Comparison of ENCODE assay signal across 1 cellular context in genomic region chr20:33657704-33658095, GRCh38.
TF ChIP-seq lines count a peak whose summit lies in the region.

No MANE protein-coding gene starts in this region.

TF ChIP-seq in K562, 482 proteins besides CTCF, POLR2A, EP300 and RAD21:
- peak; percentile 56 for TF ChIP-seq RBFOX2 (IDR thresholded peaks at IDR 0.05; ENCODE audit: low read depth, low read length)
- TF ChIP-seq SREBF2 (CRISPR knock-in tag; IDR thresholded peaks at IDR 0.05): no peak
- TF ChIP-seq POLR2G (IDR thresholded peaks at IDR 0.05; ENCODE audit: low read depth, low read length): peak; percentile 66
- no peak for TF ChIP-seq ZNF766 (CRISPR knock-in tag; conservative IDR thresholded peaks at IDR 0.05)
